Comparison of ENCODE assay signal across 18 cellular contexts in the genomic region with DNA sequence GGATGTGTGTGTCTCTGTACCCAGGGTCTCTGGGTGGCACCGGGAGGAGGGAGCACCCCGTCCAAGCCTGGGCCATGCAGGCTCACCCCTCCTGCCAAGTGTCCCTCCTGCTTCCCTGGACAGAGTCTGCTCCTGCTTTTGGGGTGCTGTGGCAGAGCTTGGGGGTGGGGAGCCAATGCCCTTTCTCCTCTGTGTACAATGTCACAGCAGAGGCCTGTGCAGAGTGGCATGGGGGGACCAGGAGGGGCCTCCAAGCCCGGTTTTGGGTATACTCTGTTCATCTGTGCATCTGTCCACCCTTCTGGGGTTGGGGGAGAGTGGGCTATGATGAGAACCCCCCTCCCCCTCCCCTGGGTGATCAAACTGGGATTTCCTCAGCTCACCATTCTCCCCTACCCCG.
"Had no signal": no experiment of that assay in that cellular context is flagged by ENCODE, and none has a peak within 500 bp of the region (broad histone marks: within the 10 kb centered on the region; RNA-seq: fewer than 3 reads in every experiment).

No MANE protein-coding gene starts in this region.

- H3K36me3 Mint-ChIP-seq: activated naive CD4-positive, alpha-beta T cell treated with anti-CD3 and anti-CD28 coated beads, Interleukin-2, amount 50 U/mL, for 24 hours had no signal

- H3K4me1 Mint-ChIP-seq: activated naive CD4-positive, alpha-beta T cell treated with anti-CD3 and anti-CD28 coated beads, Interleukin-2, amount 50 U/mL, for 24 hours; endodermal cell had no signal

- H3K27me3 Mint-ChIP-seq: stimulated activated naive CD8-positive, alpha-beta T cell treated with anti-CD3 and anti-CD28 coated beads, Interleukin-15, amount 100 ng/mL, for 72 hours; T-helper 17 cell had no signal

- H3K4me3 ChIP-seq: lower lobe of right lung, prostate gland, skin epidermis, suprapubic skin, vagina had no signal

- H3K27ac Mint-ChIP-seq: activated naive CD4-positive, alpha-beta T cell treated with anti-CD3 and anti-CD28 coated beads, Interleukin-2, amount 50 U/mL, for 24 hours; activated T-cell treated with anti-CD3 and anti-CD28 coated beads, Interleukin-2, amount 50 U/mL, for 72 hours; endodermal cell; T-helper 17 cell had no signal

- ATAC-seq: activated T-cell treated with anti-CD3 and anti-CD28 coated beads, Interleukin-2, amount 50 U/mL, for 72 hours; right cardiac atrium; T-helper 17 cell had no signal

- H3K27ac ChIP-seq: epithelial cell of prostate, lower lobe of right lung, prostate gland, skin epidermis, suprapubic skin, vagina, WERI-Rb-1 had no signal

- H3K27me3 ChIP-seq: suprapubic skin, vagina had no signal

- H3K4me1 ChIP-seq: lower lobe of right lung, prostate gland, vagina had no signal

- H3K4me3 Mint-ChIP-seq: activated naive CD4-positive, alpha-beta T cell treated with anti-CD3 and anti-CD28 coated beads, Interleukin-2, amount 50 U/mL, for 24 hours; activated T-cell treated with anti-CD3 and anti-CD28 coated beads, Interleukin-2, amount 50 U/mL, for 72 hours; endodermal cell; natural killer cell; stimulated activated naive CD8-positive, alpha-beta T cell treated with anti-CD3 and anti-CD28 coated beads, Interleukin-15, amount 100 ng/mL, for 72 hours; T-helper 17 cell had no signal

- H3K9me3 ChIP-seq: lower lobe of right lung, prostate gland, suprapubic skin, vagina had no signal

- H3K9me3 Mint-ChIP-seq: activated naive CD4-positive, alpha-beta T cell treated with anti-CD3 and anti-CD28 coated beads, Interleukin-2, amount 50 U/mL, for 24 hours; activated T-cell treated with anti-CD3 and anti-CD28 coated beads, Interleukin-2, amount 50 U/mL, for 72 hours; endodermal cell; natural killer cell; stimulated activated naive CD8-positive, alpha-beta T cell treated with anti-CD3 and anti-CD28 coated beads, Interleukin-15, amount 100 ng/mL, for 72 hours had no signal

- H3K36me3 ChIP-seq: prostate gland had no signal

- DNase-seq: activated CD4-positive, alpha-beta T cell treated with anti-CD3 and anti-CD28 coated beads for 1 hour; activated CD4-positive, alpha-beta T cell treated with anti-CD3 and anti-CD28 coated beads, Interleukin-2, amount 50 U/mL, for 4 hours; activated gamma-delta T cell; activated T-cell treated with anti-CD3 and anti-CD28 coated beads, Interleukin-2, amount 50 U/mL, for 72 hours; islet precursor cell; lower lobe of right lung; natural killer cell; right cardiac atrium; stimulated activated naive CD8-positive, alpha-beta T cell treated with anti-CD3 and anti-CD28 coated beads, Interleukin-15, amount 100 ng/mL, for 72 hours; T-helper 17 cell had no signal
